Comparison of ENCODE assay signal across 1 cellular context in the genomic region with DNA sequence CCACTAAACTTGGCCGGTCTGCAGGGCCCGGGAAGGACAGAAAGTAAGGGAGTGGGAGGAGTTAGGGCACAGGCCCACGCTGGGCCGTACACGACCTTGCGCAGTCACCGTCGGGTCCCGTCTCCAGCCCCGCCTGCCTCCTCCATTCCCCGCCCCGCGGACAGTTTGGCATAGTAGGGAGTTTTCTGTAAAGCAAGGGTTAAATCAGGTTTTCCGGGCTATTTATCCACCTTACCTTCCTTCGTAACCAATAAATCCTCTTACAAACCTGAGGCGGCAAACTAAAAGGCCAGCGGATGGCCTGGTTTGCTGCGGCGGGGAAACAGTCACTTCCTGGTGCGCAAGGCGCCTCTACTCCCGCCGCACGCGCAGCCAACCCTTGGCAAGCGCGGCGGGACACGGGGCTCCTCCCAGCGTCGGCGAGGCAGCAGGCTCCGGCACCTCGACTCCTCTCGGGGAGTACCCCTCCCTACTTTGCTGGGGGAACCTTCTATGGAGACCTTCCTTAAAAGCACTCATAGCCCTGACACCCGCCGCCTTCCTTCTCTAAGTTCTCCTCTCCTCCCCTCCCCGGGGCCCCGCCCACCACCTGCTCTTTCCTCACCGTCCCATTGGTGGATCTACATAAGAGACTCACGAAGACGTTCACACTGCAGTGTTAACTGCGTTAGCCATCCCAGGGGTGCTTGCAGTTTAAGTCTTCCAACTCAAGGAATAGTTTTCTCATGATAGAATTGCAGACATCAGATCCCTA.
A peak's percentile ranks its signal among the peaks of the same experiment; 100 is the strongest.
TF ChIP-seq lines count a peak whose summit lies in the region.

A gene with protein sequence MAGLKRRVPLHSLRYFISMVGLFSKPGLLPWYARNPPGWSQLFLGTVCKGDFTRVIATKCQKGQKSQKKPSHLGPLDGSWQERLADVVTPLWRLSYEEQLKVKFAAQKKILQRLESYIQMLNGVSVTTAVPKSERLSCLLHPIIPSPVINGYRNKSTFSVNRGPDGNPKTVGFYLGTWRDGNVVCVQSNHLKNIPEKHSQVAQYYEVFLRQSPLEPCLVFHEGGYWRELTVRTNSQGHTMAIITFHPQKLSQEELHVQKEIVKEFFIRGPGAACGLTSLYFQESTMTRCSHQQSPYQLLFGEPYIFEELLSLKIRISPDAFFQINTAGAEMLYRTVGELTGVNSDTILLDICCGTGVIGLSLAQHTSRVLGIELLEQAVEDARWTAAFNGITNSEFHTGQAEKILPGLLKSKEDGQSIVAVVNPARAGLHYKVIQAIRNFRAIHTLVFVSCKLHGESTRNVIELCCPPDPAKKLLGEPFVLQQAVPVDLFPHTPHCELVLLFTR (minus strand): TSS at position 563 of the 754 bp plus-strand sequence. CDS start 9,822 bp downstream, outside the sequence.

TF ChIP-seq in HepG2, 621 proteins besides CTCF, POLR2A, EP300 and RAD21 (continued from another document and continues in another):
- TF ChIP-seq, protein P1, sequence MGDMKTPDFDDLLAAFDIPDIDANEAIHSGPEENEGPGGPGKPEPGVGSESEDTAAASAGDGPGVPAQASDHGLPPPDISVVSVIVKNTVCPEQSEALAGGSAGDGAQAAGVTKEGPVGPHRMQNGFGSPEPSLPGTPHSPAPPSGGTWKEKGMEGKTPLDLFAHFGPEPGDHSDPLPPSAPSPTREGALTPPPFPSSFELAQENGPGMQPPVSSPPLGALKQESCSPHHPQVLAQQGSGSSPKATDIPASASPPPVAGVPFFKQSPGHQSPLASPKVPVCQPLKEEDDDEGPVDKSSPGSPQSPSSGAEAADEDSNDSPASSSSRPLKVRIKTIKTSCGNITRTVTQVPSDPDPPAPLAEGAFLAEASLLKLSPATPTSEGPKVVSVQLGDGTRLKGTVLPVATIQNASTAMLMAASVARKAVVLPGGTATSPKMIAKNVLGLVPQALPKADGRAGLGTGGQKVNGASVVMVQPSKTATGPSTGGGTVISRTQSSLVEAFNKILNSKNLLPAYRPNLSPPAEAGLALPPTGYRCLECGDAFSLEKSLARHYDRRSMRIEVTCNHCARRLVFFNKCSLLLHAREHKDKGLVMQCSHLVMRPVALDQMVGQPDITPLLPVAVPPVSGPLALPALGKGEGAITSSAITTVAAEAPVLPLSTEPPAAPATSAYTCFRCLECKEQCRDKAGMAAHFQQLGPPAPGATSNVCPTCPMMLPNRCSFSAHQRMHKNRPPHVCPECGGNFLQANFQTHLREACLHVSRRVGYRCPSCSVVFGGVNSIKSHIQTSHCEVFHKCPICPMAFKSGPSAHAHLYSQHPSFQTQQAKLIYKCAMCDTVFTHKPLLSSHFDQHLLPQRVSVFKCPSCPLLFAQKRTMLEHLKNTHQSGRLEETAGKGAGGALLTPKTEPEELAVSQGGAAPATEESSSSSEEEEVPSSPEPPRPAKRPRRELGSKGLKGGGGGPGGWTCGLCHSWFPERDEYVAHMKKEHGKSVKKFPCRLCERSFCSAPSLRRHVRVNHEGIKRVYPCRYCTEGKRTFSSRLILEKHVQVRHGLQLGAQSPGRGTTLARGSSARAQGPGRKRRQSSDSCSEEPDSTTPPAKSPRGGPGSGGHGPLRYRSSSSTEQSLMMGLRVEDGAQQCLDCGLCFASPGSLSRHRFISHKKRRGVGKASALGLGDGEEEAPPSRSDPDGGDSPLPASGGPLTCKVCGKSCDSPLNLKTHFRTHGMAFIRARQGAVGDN (CRISPR knock-in tag; IDR thresholded peaks at IDR 0.05): peak; percentile 89
- TF ChIP-seq SP140L (CRISPR knock-in tag; IDR thresholded peaks at IDR 0.05; ENCODE audit: borderline replicate concordance) (no peak), JUNB (CRISPR knock-in tag; IDR thresholded peaks at IDR 0.05; ENCODE audit: borderline replicate concordance) (no peak), THAP11 (CRISPR knock-in tag; IDR thresholded peaks at IDR 0.05) (no peak), ZNF577 (CRISPR knock-in tag; IDR thresholded peaks at IDR 0.05; ENCODE audit: borderline replicate concordance, low read depth) (no peak), ZNF615 (CRISPR knock-in tag; IDR thresholded peaks at IDR 0.05; ENCODE audit: borderline replicate concordance) (no peak), NFIC (IDR thresholded peaks at IDR 0.05; ENCODE audit: low read length) (no peak), CHD2 (IDR thresholded peaks at IDR 0.05; ENCODE audit: low read depth, low read length) (no peak), ZNF652 (CRISPR knock-in tag; IDR thresholded peaks at IDR 0.05; ENCODE audit: borderline replicate concordance, low read depth) (peak; percentile 65; the same call in 1 of the 2 replicates), ZBTB21 (CRISPR knock-in tag; IDR thresholded peaks at IDR 0.05) (no peak), ZNF350 (CRISPR knock-in tag; IDR thresholded peaks at IDR 0.05; ENCODE audit: borderline replicate concordance, low read depth) (no peak), SP5 (CRISPR knock-in tag; IDR thresholded peaks at IDR 0.05; ENCODE audit: borderline replicate concordance, low read depth) (peak; percentile 15; the same call in 1 of the 2 replicates), JUND (CRISPR knock-in tag; IDR thresholded peaks at IDR 0.05) (no peak), ZNF841 (CRISPR knock-in tag; IDR thresholded peaks at IDR 0.05; ENCODE audit: borderline replicate concordance) (no peak), DMAP1 (CRISPR knock-in tag; IDR thresholded peaks at IDR 0.05) (peak; percentile 51; the same call in 1 of the 2 replicates), CENPT (CRISPR knock-in tag; IDR thresholded peaks at IDR 0.05; ENCODE audit: low read depth) (no peak)
- TF ChIP-seq, protein P2, sequence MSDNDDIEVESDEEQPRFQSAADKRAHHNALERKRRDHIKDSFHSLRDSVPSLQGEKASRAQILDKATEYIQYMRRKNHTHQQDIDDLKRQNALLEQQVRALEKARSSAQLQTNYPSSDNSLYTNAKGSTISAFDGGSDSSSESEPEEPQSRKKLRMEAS (IDR thresholded peaks at IDR 0.05): peak; percentile 75
- TF ChIP-seq, protein P3, sequence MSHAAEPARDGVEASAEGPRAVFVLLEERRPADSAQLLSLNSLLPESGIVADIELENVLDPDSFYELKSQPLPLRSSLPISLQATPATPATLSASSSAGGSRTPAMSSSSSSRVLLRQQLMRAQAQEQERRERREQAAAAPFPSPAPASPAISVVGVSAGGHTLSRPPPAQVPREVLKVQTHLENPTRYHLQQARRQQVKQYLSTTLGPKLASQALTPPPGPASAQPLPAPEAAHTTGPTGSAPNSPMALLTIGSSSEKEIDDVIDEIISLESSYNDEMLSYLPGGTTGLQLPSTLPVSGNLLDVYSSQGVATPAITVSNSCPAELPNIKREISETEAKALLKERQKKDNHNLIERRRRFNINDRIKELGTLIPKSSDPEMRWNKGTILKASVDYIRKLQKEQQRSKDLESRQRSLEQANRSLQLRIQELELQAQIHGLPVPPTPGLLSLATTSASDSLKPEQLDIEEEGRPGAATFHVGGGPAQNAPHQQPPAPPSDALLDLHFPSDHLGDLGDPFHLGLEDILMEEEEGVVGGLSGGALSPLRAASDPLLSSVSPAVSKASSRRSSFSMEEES (CRISPR knock-in tag; IDR thresholded peaks at IDR 0.05): no peak
- TF ChIP-seq, protein P4, sequence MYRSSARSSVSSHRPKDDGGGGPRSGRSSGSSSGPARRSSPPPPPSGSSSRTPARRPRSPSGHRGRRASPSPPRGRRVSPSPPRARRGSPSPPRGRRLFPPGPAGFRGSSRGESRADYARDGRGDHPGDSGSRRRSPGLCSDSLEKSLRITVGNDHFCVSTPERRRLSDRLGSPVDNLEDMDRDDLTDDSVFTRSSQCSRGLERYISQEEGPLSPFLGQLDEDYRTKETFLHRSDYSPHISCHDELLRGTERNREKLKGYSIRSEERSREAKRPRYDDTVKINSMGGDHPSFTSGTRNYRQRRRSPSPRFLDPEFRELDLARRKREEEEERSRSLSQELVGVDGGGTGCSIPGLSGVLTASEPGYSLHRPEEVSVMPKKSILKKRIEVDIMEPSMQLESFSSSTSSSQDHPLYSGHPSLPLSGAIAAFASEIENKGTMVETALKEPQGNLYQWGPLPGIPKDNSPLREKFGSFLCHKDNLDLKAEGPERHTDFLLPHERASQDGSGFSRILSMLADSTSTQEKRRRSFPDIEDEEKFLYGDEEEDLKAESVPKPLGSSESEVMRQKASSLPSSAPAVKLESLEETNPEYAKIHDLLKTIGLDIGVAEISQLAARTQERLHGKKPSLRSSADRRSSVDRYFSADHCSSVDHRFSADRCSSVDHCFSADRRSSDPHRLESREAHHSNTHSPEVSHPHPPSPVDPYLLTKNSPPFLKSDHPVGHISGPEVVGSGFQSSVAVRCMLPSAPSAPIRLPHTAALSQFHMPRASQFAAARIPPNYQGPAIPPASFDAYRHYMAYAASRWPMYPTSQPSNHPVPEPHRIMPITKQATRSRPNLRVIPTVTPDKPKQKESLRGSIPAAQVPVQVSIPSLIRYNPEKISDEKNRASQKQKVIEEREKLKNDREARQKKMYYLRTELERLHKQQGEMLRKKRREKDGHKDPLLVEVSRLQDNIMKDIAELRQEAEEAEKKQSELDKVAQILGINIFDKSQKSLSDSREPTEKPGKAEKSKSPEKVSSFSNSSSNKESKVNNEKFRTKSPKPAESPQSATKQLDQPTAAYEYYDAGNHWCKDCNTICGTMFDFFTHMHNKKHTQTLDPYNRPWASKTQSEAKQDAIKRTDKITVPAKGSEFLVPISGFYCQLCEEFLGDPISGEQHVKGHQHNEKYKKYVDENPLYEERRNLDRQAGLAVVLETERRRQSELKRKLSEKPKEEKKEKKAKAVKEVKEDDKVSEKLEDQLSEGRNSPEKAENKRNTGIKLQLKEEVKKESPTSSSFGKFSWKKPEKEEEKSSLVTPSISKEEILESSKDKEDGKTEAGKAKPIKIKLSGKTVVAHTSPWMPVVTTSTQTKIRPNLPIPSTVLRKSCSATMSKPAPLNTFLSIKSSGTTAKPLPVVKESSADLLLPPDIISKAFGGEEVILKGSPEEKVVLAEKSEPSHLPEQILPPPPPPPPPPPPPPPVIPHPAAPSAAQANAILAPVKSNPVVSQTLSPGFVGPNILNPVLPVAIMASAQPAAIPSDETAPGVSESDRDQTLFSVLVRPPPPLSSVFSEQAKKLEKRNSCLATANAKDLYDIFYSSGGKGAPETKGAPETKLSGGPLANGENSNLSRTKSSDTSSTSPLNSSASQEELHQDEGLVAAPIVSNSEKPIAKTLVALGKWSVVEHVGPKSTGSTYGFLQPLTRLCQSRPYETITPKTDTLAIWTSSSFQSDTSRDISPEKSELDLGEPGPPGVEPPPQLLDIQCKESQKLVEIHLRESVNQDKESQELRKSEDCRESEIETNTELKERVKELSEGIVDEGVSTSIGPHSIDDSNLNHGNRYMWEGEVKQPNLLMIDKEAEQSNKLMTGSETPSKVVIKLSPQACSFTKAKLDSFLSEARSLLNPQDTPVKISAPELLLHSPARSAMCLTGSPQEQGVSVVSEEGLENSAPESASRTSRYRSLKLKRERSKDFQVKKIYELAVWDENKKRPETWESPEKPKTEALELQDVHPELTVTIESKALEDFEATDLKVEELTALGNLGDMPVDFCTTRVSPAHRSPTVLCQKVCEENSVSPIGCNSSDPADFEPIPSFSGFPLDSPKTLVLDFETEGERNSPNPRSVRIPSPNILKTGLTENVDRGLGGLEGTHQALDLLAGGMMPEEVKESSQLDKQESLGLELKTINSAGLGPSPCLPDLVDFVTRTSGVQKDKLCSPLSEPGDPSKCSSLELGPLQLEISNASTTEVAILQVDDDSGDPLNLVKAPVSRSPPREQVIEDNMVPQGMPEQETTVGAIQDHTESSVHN (CRISPR knock-in tag; IDR thresholded peaks at IDR 0.05): no peak
- TF ChIP-seq, protein P5, sequence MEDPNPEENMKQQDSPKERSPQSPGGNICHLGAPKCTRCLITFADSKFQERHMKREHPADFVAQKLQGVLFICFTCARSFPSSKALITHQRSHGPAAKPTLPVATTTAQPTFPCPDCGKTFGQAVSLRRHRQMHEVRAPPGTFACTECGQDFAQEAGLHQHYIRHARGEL (CRISPR knock-in tag; IDR thresholded peaks at IDR 0.05): no peak
- TF ChIP-seq, protein P6, sequence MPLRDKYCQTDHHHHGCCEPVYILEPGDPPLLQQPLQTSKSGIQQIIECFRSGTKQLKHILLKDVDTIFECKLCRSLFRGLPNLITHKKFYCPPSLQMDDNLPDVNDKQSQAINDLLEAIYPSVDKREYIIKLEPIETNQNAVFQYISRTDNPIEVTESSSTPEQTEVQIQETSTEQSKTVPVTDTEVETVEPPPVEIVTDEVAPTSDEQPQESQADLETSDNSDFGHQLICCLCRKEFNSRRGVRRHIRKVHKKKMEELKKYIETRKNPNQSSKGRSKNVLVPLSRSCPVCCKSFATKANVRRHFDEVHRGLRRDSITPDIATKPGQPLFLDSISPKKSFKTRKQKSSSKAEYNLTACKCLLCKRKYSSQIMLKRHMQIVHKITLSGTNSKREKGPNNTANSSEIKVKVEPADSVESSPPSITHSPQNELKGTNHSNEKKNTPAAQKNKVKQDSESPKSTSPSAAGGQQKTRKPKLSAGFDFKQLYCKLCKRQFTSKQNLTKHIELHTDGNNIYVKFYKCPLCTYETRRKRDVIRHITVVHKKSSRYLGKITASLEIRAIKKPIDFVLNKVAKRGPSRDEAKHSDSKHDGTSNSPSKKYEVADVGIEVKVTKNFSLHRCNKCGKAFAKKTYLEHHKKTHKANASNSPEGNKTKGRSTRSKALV (CRISPR knock-in tag; IDR thresholded peaks at IDR 0.05): no peak
